16 cellular contexts compared by ENCODE assay signal in the genomic region with DNA sequence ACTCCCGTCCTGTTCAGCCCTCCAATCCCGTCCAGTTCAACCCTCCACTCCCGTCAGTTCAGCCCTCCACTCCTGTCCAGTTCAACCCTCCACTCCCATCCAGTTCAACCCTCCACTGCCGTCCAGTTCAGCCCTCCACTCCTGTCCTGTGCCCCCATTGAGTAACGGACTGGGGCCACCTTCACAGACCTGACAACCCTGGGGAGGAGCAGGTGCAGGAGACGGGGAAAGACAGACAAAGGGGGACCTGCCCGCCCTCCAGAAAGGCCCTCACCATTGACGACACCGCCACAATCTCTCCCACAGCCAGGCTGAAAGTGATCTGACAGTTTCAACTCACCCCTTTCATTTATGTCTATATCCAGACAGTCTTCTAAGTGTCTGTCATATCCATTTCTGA.
"Had no signal": no experiment of that assay in that cellular context is flagged by ENCODE, and none has a peak within 500 bp of the region (broad histone marks: within the 10 kb centered on the region; RNA-seq: fewer than 3 reads in every experiment).

No MANE protein-coding gene starts in this region.

- H3K27me3 ChIP-seq: colonic mucosa, esophagus muscularis mucosa, hepatocyte, ovary, thyroid gland had no signal

- H3K27me3 Mint-ChIP-seq: activated CD4-positive, alpha-beta memory T cell treated with anti-CD3 and anti-CD28 coated beads, Interleukin-2, amount 10 ng/mL, durations not matched to agents 7 days and 5 days had no signal

- H2AFZ ChIP-seq: hepatocyte had no signal

- DNase-seq: activated CD4-positive, alpha-beta memory T cell treated with anti-CD3 and anti-CD28 coated beads, Interleukin-2, amount 10 ng/mL, durations not matched to agents 7 days and 5 days; activated CD4-positive, alpha-beta T cell treated with anti-CD3 and anti-CD28 coated beads for 4 hours; activated CD8-positive, alpha-beta memory T cell treated with anti-CD3 and anti-CD28 coated beads, Interleukin-2, amount 50 U/mL, for 4 hours; caudate nucleus; left ventricle myocardium inferior; mesendoderm; ovary; T-helper 1 cell; thyroid gland; WERI-Rb-1 had no signal

- H3K27ac Mint-ChIP-seq: activated CD4-positive, alpha-beta memory T cell treated with anti-CD3 and anti-CD28 coated beads, Interleukin-2, amount 10 ng/mL, durations not matched to agents 7 days and 5 days had no signal

- ATAC-seq: sciatic nerve, SK-N-SH treated with all-trans-retinoic acid at 6 μM for 48 hours had no signal

- H3K4me1 ChIP-seq: colonic mucosa had no signal

- H3K36me3 ChIP-seq: colonic mucosa, esophagus muscularis mucosa, left ventricle myocardium inferior, ovary, thyroid gland, WERI-Rb-1 had no signal

- H3K27ac ChIP-seq: colonic mucosa, esophagus muscularis mucosa, hepatocyte, left ventricle myocardium inferior, ovary, thyroid gland, WERI-Rb-1 had no signal

- H3K4me3 ChIP-seq: colonic mucosa, esophagus muscularis mucosa, hepatocyte, left ventricle myocardium inferior, ovary, thyroid gland had no signal

- H3K4me2 ChIP-seq: hepatocyte had no signal

- H3K9me3 ChIP-seq: colonic mucosa, esophagus muscularis mucosa, left ventricle myocardium inferior, ovary, thyroid gland had no signal

- H3K9me3 Mint-ChIP-seq: activated CD4-positive, alpha-beta memory T cell treated with anti-CD3 and anti-CD28 coated beads, Interleukin-2, amount 10 ng/mL, durations not matched to agents 7 days and 5 days; neural crest cell had no signal

- H3K4me3 Mint-ChIP-seq: activated CD4-positive, alpha-beta memory T cell treated with anti-CD3 and anti-CD28 coated beads, Interleukin-2, amount 10 ng/mL, durations not matched to agents 7 days and 5 days; neural crest cell had no signal
